ENCODE assay signal across 23 cellular contexts in the genomic region with DNA sequence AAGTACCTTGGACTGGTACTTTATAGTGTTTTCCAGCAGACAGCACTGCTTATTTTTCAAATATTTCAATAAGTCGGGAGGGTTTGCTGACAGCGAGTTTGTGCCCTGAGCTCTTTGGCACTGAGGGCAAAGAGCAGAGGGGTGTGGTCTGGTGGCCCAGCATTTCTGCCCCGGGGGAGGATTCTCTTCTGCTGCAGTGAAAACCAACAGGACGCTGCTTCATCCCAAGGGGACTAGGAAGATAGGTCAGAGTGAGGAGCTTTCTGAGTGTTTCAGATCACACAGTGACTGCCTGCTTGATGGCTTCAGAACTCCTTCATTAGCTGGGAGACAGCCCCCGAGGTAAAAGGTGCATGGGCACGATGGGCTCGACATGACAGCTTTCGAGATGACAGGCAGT. TPM values are rescaled to one million over a fixed set of nuclear protein-coding genes. Genes with fewer than 3 reads are reported as not detected.
"Had no signal": no experiment of that assay in that cellular context is flagged by ENCODE, and none has a peak within 500 bp of the region (broad histone marks: within the 10 kb centered on the region; RNA-seq: fewer than 3 reads in every experiment).

No MANE protein-coding gene starts in this region.

- H3K27ac ChIP-seq: colonic mucosa, heart left ventricle, left ventricle myocardium inferior, parathyroid adenoma, suprapubic skin, thyroid gland had no signal

- H2AFZ ChIP-seq: parathyroid adenoma had no signal

- H3K4me3 ChIP-seq: colonic mucosa, heart left ventricle, left ventricle myocardium inferior, lung, smooth muscle cell, suprapubic skin, thyroid gland had no signal

- H3K9ac ChIP-seq: parathyroid adenoma had no signal

- H3K36me3 Mint-ChIP-seq: naive B cell; stimulated activated effector memory CD8-positive, alpha-beta T cell treated with anti-CD3 and anti-CD28 coated beads, Interleukin-12 subunit alpha, Interleukin-12 subunit beta, amount 100 ng/mL, for 72 hours; type B pancreatic cell had no signal

- H3K79me2 ChIP-seq: parathyroid adenoma had no signal

- H3K4me2 ChIP-seq: smooth muscle cell had no signal

- H3K9me3 Mint-ChIP-seq: stimulated activated effector memory CD8-positive, alpha-beta T cell treated with anti-CD3 and anti-CD28 coated beads, Interleukin-12 subunit alpha, Interleukin-12 subunit beta, amount 100 ng/mL, for 72 hours; type B pancreatic cell had no signal

- DNase-seq: colonic mucosa; effector CD4-positive, alpha-beta T cell; heart left ventricle; hippocampal formation; kidney glomerular epithelial cell; left ventricle myocardium inferior; mesendoderm; naive B cell; occipital lobe; stimulated activated CD4-positive, alpha-beta T cell treated with anti-CD3 and anti-CD28 coated beads, Interleukin-2, amount 100 ng/mL, for 48 hours; stimulated activated CD8-positive, alpha-beta memory T cell treated with anti-CD3 and anti-CD28 coated beads, Interleukin-4, amount 100 ng/mL, for 48 hours; stimulated activated naive CD8-positive, alpha-beta T cell treated with anti-CD3 and anti-CD28 coated beads, Interleukin-15, Interleukin-2, amounts not matched to agents 100 U/mL and 50 U/mL, for 24 hours; thyroid gland had no signal

- ATAC-seq: heart left ventricle; stimulated activated effector memory CD8-positive, alpha-beta T cell treated with anti-CD3 and anti-CD28 coated beads, Interleukin-12 subunit alpha, Interleukin-12 subunit beta, amount 100 ng/mL, for 72 hours; stimulated activated naive CD8-positive, alpha-beta T cell treated with anti-CD3 and anti-CD28 coated beads, Interleukin-15, Interleukin-2, amounts not matched to agents 100 U/mL and 50 U/mL, for 24 hours had no signal

- H3K4me1 ChIP-seq: colonic mucosa, parathyroid adenoma had no signal

- H3K9me3 ChIP-seq: colonic mucosa, heart left ventricle, left ventricle myocardium inferior, suprapubic skin, thyroid gland had no signal

- H3K27me3 ChIP-seq: thyroid gland had no signal

- H3K36me3 ChIP-seq: colonic mucosa, heart left ventricle, left ventricle myocardium inferior, suprapubic skin, thyroid gland had no signal

- H3K27ac Mint-ChIP-seq: naive B cell; nephron; stimulated activated effector memory CD8-positive, alpha-beta T cell treated with anti-CD3 and anti-CD28 coated beads, Interleukin-12 subunit alpha, Interleukin-12 subunit beta, amount 100 ng/mL, for 72 hours; type B pancreatic cell had no signal

- H3K4me3 Mint-ChIP-seq: naive B cell; nephron; stimulated activated effector memory CD8-positive, alpha-beta T cell treated with anti-CD3 and anti-CD28 coated beads, Interleukin-12 subunit alpha, Interleukin-12 subunit beta, amount 100 ng/mL, for 72 hours; type B pancreatic cell had no signal

RNA-seq across cellular contexts. Expression of a gene that starts 13.3 kb away (rescaled TPM):
- total RNA-seq: colonic mucosa had no signal

RNA-seq across cellular contexts. Expression of a gene that starts 27.5 kb away (rescaled TPM):
- total RNA-seq: cerebellum, frontal cortex, occipital lobe had no signal

RNA-seq across cellular contexts. Expression of a gene that starts 52.5 kb away (rescaled TPM):
- total RNA-seq: cerebellum, frontal cortex, glomerular endothelial cell, occipital lobe, smooth muscle cell had no signal
